ENCODE assay signal across 8 cellular contexts in genomic region chr3:71585126-71585525, GRCh38. TPM values are rescaled to one million over a fixed set of nuclear protein-coding genes. Genes with fewer than 3 reads are reported as not detected.
DNase-seq lines count a peak whose midpoint lies in the region; ATAC-seq and TF ChIP-seq lines count a peak whose summit lies in the region.

No MANE protein-coding gene starts in this region.

- WGBS in adrenal gland, 4 donors = 43 to 48% (median 46%) methylated on average over 5 of the region's 5 CpGs

- H3K4me1 ChIP-seq in A673 (ENCODE audit: insufficient read depth, low read length, poor library complexity, severe bottlenecking) (peaks cover 39% of the 10 kb centered on the region), adrenal gland (replicated peaks in 1 of 2) (peaks cover 0 to 18% of the 10 kb centered on the region in 2 donors), mononuclear cell (ENCODE audit: insufficient read depth, low read length) (peaks cover 28% of the 10 kb centered on the region)

- BruUV-seq in A673 (replicated peaks; lab: Mats Ljungman, UMichigan) = no TSS peak

- H3K9me3 ChIP-seq in A673 (ENCODE audit: low read depth, low read length, poor library complexity, severe bottlenecking) = no peaks in the 10 kb centered on the region
- no peaks in the 10 kb centered on the region for H3K9me3 ChIP-seq in adrenal gland (replicated peaks in 1 of 3)
- no peaks in the 10 kb centered on the region for H3K9me3 ChIP-seq in mononuclear cell (ENCODE audit: low read depth, low read length)

- intact Hi-C loops in A673 (cut with micrococcal nuclease; ENCODE audit: unreplicated experiment) = loop anchor here (5.0 to 10.0 kb wide), 6 partner anchors 188 to 1030 kb away; no protein-coding TSS in a partner anchor
- intact Hi-C loops in adrenal gland (cut with DNase I) = loop anchor here in 1 of 2 donors (10.0 kb wide), 2 partner anchors 580 to 870 kb away; no protein-coding TSS in a partner anchor

- H3K36me3 ChIP-seq in A673 (ENCODE audit: insufficient read depth, low read length, poor library complexity, severe bottlenecking) (no peaks in the 10 kb centered on the region), adrenal gland (replicated peaks in 1 of 2) (no peaks in the 10 kb centered on the region)

- H3K27me3 ChIP-seq in A673 (replicated peaks; ENCODE audit: insufficient read depth, low read depth, low read length, poor library complexity) (no peaks in the 10 kb centered on the region), adrenal gland (no peaks in the 10 kb centered on the region), mononuclear cell (ENCODE audit: insufficient read depth, low read length) (no peaks in the 10 kb centered on the region)

- DNase-seq in A673 (ENCODE audit: low spot score) (peak; percentile 18), HT1080 (ENCODE audit: low read depth) (peak; percentile 23), adrenal gland (peak in 4 of 7 donors; percentile 4 to 23 (median 18)), GM19238 (ENCODE audit: insufficient read length, low spot score) (no peak), cortex of kidney (lab: John Stamatoyannopoulos, UW) (no peak)
- DNase-seq in stimulated activated CD4-positive, alpha-beta T cell treated with anti-CD3 and anti-CD28 coated beads, Interleukin-4, amount 100 ng/mL, for 24 hours = no peak

- no peak for ATAC-seq in HG02610 (IDR thresholded peaks at IDR 0.05; ENCODE audit: unreplicated experiment)

- TF ChIP-seq POLR2A in adrenal gland (IDR thresholded peaks at IDR 0.05) = no peak

- CTCF ChIA-PET in A673 (lab: Charles Lee) = interaction anchor here (0.6 kb wide), 1 partner anchor 386 kb away, joined by 4 read pairs; no protein-coding TSS in a partner anchor

- peak overlapping the region; percentile 73 for H3K4me3 ChIP-seq in A673 (ENCODE audit: low read depth, low read length, poor library complexity, severe bottlenecking)
- peak overlapping the region in 1 of 4 donors; percentile 91 for H3K4me3 ChIP-seq in adrenal gland
- peak overlapping the region; percentile 65 for H3K4me3 ChIP-seq in mononuclear cell (ENCODE audit: low read length)

- POLR2A ChIA-PET in A673 (lab: Charles Lee; ENCODE audit: low non-redundant PET) = no interaction called here

- TF ChIP-seq CTCF in A673 (conservative IDR thresholded peaks at IDR 0.05; ENCODE audit: low read depth, low read length) (no peak), adrenal gland (IDR thresholded peaks at IDR 0.05) (no peak)

- H3K27ac ChIP-seq in A673 (ENCODE audit: low read depth, low read length, poor library complexity, severe bottlenecking) (peak overlapping the region; percentile 82), adrenal gland (peak overlapping the region in 4 of 5 donors; percentile 68 to 96 (median 90))

RNA-seq across cellular contexts. Expression of gene FOXP1, which starts 1.6 kb away (rescaled TPM):
- total RNA-seq in A673 (2021) (52.2 and 58.4 TPM in 2 replicates), adrenal gland (10 to 100 TPM; 15.4 to 42.7 (median 30.5) TPM), mononuclear cell (455 TPM)
- total RNA-seq in HT1080 (2014; rRNA removed; shearing (Covaris generic)) = 42.9 and 65.9 TPM in 2 replicates
- polyA plus RNA-seq in HT1080 (2015; cell fraction: cytosol; rRNA removed) = 25.6 and 27.2 TPM in 2 replicates
- 26.8 and 30.5 TPM in 2 replicates for polyA plus RNA-seq in HT1080 (2015; cell fraction: nucleus; rRNA removed)
- polyA plus RNA-seq in adrenal gland = 10 to 100 TPM in 2 of 3 donors, 1 to 10 TPM in 1; 7.6 to 26.5 (median 12.2) TPM

Comparison
In these comparisons a context has a peak if more than half of its experiments do, and no peak if none do; other contexts are left out.
1. DNase-seq: peak in A673 (single experiment), HT1080 (single experiment) and adrenal gland (4 of 7); none in GM19238 (single experiment), cortex of kidney (single experiment) and stimulated activated CD4-positive, alpha-beta T cell treated with anti-CD3 and anti-CD28 coated beads, Interleukin-4, amount 100 ng/mL, for 24 hours (single experiment).